In the genomic region with DNA sequence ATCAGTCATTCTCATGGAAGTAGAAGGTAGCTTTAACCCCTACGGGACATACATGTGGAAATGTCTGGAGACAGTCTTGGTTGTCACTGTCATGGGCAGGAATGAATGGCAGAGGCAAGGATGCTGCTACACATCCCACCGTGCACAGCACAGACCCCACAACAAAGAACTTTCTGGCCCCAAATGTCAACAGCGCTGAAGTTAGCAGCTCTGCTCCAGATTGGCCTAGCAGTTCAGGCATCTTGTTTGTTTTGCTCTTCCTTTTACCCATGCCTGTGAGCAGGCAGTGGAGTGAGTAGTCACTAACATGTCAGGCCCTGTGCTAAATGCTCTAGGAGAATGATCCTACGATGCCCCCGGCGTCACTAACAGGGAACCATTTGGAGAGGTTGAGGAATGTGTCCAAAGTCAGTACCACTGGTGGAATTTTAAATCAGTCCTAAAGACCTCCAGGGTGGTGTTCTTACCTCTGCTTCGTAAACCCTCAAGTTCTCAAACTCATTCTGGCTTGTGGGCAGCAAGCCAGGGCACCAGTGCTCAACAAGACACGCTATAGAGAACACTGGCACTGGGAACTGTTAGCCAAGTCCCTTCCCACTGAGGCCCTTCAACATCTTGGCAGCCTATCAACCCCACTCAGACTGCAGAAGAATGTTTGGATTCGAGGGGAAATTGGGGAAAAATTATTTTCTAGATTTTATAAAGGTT, we compare ENCODE assay signal across 11 cellular contexts.
DNase-seq lines count a peak whose midpoint lies in the region; ATAC-seq, FAIRE-seq and TF ChIP-seq lines count a peak whose summit lies in the region.
"Had no signal": no experiment of that assay in that cellular context is flagged by ENCODE, and none has a peak within 500 bp of the region (broad histone marks: within the 10 kb centered on the region; RNA-seq: fewer than 3 reads in every experiment).

No MANE protein-coding gene starts in this region.

- no peak overlapping the region for H3K18ac ChIP-seq in IMR-90 (ENCODE audit: low read depth, low read length)

- no peak overlapping the region for H2AK9ac ChIP-seq in IMR-90 (replicated peaks; ENCODE audit: low read depth, low read length, poor library complexity)

- no peaks in the 10 kb centered on the region for H3K27me3 ChIP-seq in CD4-positive, CD25-positive, alpha-beta regulatory T cell (ENCODE audit: control insufficient read depth, insufficient read depth, low read length)
- H3K27me3 ChIP-seq in IMR-90 (ENCODE audit: control insufficient read depth, insufficient read depth, low read length), result no peaks in the 10 kb centered on the region
- H3K27me3 ChIP-seq in astrocyte (ENCODE audit: insufficient read depth, low read length), result no peaks in the 10 kb centered on the region

- H3K79me1 ChIP-seq in IMR-90 (ENCODE audit: low read depth in 1 of 2, low read length in 2 of 2), result peaks cover 15 to 46% of the 10 kb centered on the region in 2 experiments

- peak overlapping the region; percentile 85 for H3K14ac ChIP-seq in IMR-90 (replicated peaks; ENCODE audit: low read depth, low read length)

- H2AFZ ChIP-seq in IMR-90 (replicated peaks; ENCODE audit: low read length, poor library complexity) (peak overlapping the region; percentile 44), astrocyte (ENCODE audit: low read depth, low read length) (no peak overlapping the region)

- intact Hi-C loops in IMR-90 (cut with micrococcal nuclease), result no loop called here

- H3K4me2 ChIP-seq in IMR-90 (ENCODE audit: low read depth, low read length) (no peak overlapping the region), astrocyte (ENCODE audit: low read length) (no peak overlapping the region)

- FAIRE-seq in astrocyte (lab: Jason Lieb, UNC), result no peak
- FAIRE-seq: frontal cortex had no signal

- peak overlapping the region; percentile 83; the same call in 1 of the 2 replicates for H2AK5ac ChIP-seq in IMR-90 (ENCODE audit: low read depth, low read length)

- in situ Hi-C loops in IMR-90 (cut with MboI; ENCODE audit: low sequenced_read_pairs), result no loop called here

- H3K4ac ChIP-seq in IMR-90 (ENCODE audit: low read depth, low read length), result peak overlapping the region; percentile 56

- POLR2A ChIA-PET in IMR-90 (lab: Charles Lee; ENCODE audit: unreplicated experiment), result no interaction called here

- H3K27ac ChIP-seq in CD4-positive, CD25-positive, alpha-beta regulatory T cell (ENCODE audit: insufficient read depth, low read length, poor library complexity, severe bottlenecking), result peak overlapping the region; percentile 92
- H3K27ac ChIP-seq in IMR-90 (ENCODE audit: insufficient read depth, low read length) (no peak overlapping the region), astrocyte (ENCODE audit: low read depth, low read length) (no peak overlapping the region)
- H3K27ac ChIP-seq: psoas muscle had no signal

- DNase-seq in CD4-positive, CD25-positive, alpha-beta regulatory T cell, result no peak
- no peak for DNase-seq in IMR-90
- DNase-seq in astrocyte (ENCODE audit: low read depth), result peak; percentile 47
- no peak for DNase-seq in naive B cell
- no peak for DNase-seq in activated effector memory CD4-positive, alpha-beta T cell treated with anti-CD3 and anti-CD28 coated beads, Interleukin-2, amount 50 U/mL, for 16 hours
- no peak for DNase-seq in central memory CD4-positive, alpha-beta T cell
- DNase-seq: NCI-H1092 treated with DMSO at 0.1 percent for 48 hours, psoas muscle had no signal

- peaks cover 23% of the 10 kb centered on the region for H3K9me1 ChIP-seq in IMR-90 (ENCODE audit: insufficient read depth, low read length)

- peak overlapping the region; percentile 44 for H2BK120ac ChIP-seq in IMR-90 (ENCODE audit: low read depth, low read length)

- H3K36me3 ChIP-seq in CD4-positive, CD25-positive, alpha-beta regulatory T cell (ENCODE audit: control insufficient read depth, insufficient read depth, low read length), result peaks cover 10% of the 10 kb centered on the region
- no peaks in the 10 kb centered on the region for H3K36me3 ChIP-seq in IMR-90 (ENCODE audit: control insufficient read depth, insufficient read depth, low read length)
- no peaks in the 10 kb centered on the region for H3K36me3 ChIP-seq in astrocyte (ENCODE audit: insufficient read depth, low read length)

- peak overlapping the region; percentile 63 for H3K23ac ChIP-seq in IMR-90 (ENCODE audit: low read depth, low read length)

- peaks cover 92% of the 10 kb centered on the region for H3K79me2 ChIP-seq in astrocyte (ENCODE audit: insufficient read depth, low read length)

- no peak overlapping the region for H3K56ac ChIP-seq in IMR-90 (ENCODE audit: extremely low read depth, insufficient read depth, low read length)

- no peak overlapping the region; the same call in 1 of the 2 replicates for H4K5ac ChIP-seq in IMR-90 (ENCODE audit: low read depth, low read length)

- H2BK15ac ChIP-seq in IMR-90 (ENCODE audit: low read depth, low read length), result peak overlapping the region; percentile 68; the same call in 1 of the 3 replicates

- peak overlapping the region; percentile 5; the same call in 1 of the 2 replicates for H4K91ac ChIP-seq in IMR-90 (ENCODE audit: insufficient read depth, low read depth, low read length)

- no peak overlapping the region for H3K9ac ChIP-seq in IMR-90 (ENCODE audit: low read depth, low read length)
- no peak overlapping the region for H3K9ac ChIP-seq in astrocyte (ENCODE audit: low read length)

- H3K27me3 Mint-ChIP-seq in CD4-positive, CD25-positive, alpha-beta regulatory T cell, result peaks cover 9% of the 10 kb centered on the region
- H3K27me3 Mint-ChIP-seq in astrocyte (ENCODE audit: low read depth, unreplicated experiment), result no peaks in the 10 kb centered on the region
- no peaks in the 10 kb centered on the region for H3K27me3 Mint-ChIP-seq in naive B cell

- no peak overlapping the region for H2BK5ac ChIP-seq in IMR-90 (ENCODE audit: low read depth, low read length, poor library complexity, severe bottlenecking)

- peak overlapping the region; percentile 27 to 83 (median 74) for H3K4me3 Mint-ChIP-seq in CD4-positive, CD25-positive, alpha-beta regulatory T cell
- H3K4me3 Mint-ChIP-seq in astrocyte (ENCODE audit: unreplicated experiment) (no peak overlapping the region), naive B cell (peak overlapping the region; percentile 22 to 93 (median 82))

- H4K8ac ChIP-seq in IMR-90 (ENCODE audit: low read depth in 2 of 2, low read length in 2 of 2), result peak overlapping the region in 1 of 2 experiments; percentile 15; a peak in 2 of 4 replicates

- no peaks in the 10 kb centered on the region for H4K20me1 ChIP-seq in IMR-90 (ENCODE audit: insufficient read depth, low read length)
- H4K20me1 ChIP-seq in astrocyte (ENCODE audit: insufficient read depth, low read length), result peaks cover 49% of the 10 kb centered on the region

- no TSS peak for BruUV-seq in IMR-90 (replicated peaks; lab: Mats Ljungman, UMichigan)

- TF ChIP-seq CTCF in IMR-90 (conservative IDR thresholded peaks at IDR 0.05; ENCODE audit: low read depth, low read length) (no peak), astrocyte (IDR thresholded peaks at IDR 0.05; ENCODE audit: insufficient read depth, low read depth, low read length) (no peak)

- H3K4me1 Mint-ChIP-seq in CD4-positive, CD25-positive, alpha-beta regulatory T cell, result peaks cover 29 to 98% (median 82%) of the 10 kb centered on the region in 4 donors
- peaks cover 29% of the 10 kb centered on the region for H3K4me1 Mint-ChIP-seq in astrocyte (ENCODE audit: low read depth, unreplicated experiment)
- H3K4me1 Mint-ChIP-seq in naive B cell, result peaks cover 67 to 96% (median 91%) of the 10 kb centered on the region in 3 donors

- peak overlapping the region; percentile 53; the same call in 1 of the 2 replicates for H2BK20ac ChIP-seq in IMR-90 (ENCODE audit: low read depth, low read length)

- H3K36me3 Mint-ChIP-seq in CD4-positive, CD25-positive, alpha-beta regulatory T cell, result peaks cover 29% of the 10 kb centered on the region
- peaks cover 12% of the 10 kb centered on the region for H3K36me3 Mint-ChIP-seq in astrocyte (ENCODE audit: low read depth, unreplicated experiment)
- H3K36me3 Mint-ChIP-seq in naive B cell, result no peaks in the 10 kb centered on the region

- no peak for TF ChIP-seq POLR2A in IMR-90 (IDR thresholded peaks at IDR 0.05; ENCODE audit: low read depth, low read length)

- H3K27ac Mint-ChIP-seq in CD4-positive, CD25-positive, alpha-beta regulatory T cell, result peak overlapping the region; percentile 96 to 100 (median 97)
- H3K27ac Mint-ChIP-seq in astrocyte (ENCODE audit: unreplicated experiment) (no peak overlapping the region), naive B cell (peak overlapping the region; percentile 97 to 99 (median 99))

- H3K4me1 ChIP-seq in CD4-positive, CD25-positive, alpha-beta regulatory T cell (ENCODE audit: control insufficient read depth, insufficient read depth, low read length, poor library complexity, severe bottlenecking), result peaks cover 97% of the 10 kb centered on the region
- H3K4me1 ChIP-seq in IMR-90 (ENCODE audit: control insufficient read depth, insufficient read depth, low read length), result peaks cover 21% of the 10 kb centered on the region
- peaks cover 13% of the 10 kb centered on the region for H3K4me1 ChIP-seq in astrocyte (ENCODE audit: insufficient read depth, low read length)
- H3K4me1 ChIP-seq: psoas muscle had no signal

- CTCF ChIA-PET in IMR-90 (lab: Yijun Ruan, JAX), result interaction anchor here (0.6 kb wide), 1 partner anchor 147 kb away, joined by 4 read pairs; no protein-coding TSS in a partner anchor

- peaks cover 0 to 2% (median 0%) of the 10 kb centered on the region in 7 donors for H3K9me3 Mint-ChIP-seq in CD4-positive, CD25-positive, alpha-beta regulatory T cell
- H3K9me3 Mint-ChIP-seq in astrocyte (ENCODE audit: unreplicated experiment) (peaks cover under 1% of the 10 kb centered on the region), naive B cell (no peaks in the 10 kb centered on the region)

- dilution Hi-C loops in IMR-90 (cut with HindIII; ENCODE audit: low sequenced_read_pairs, unreplicated experiment), result no loop called here

- no peaks in the 10 kb centered on the region for H3K9me3 ChIP-seq in CD4-positive, CD25-positive, alpha-beta regulatory T cell (ENCODE audit: control insufficient read depth in 2 of 2, low read length in 2 of 2)
- H3K9me3 ChIP-seq in IMR-90 (ENCODE audit: control insufficient read depth, insufficient read depth, low read length) (no peaks in the 10 kb centered on the region), astrocyte (ENCODE audit: insufficient read depth, low read depth, low read length) (no peaks in the 10 kb centered on the region)
- H3K9me3 ChIP-seq: psoas muscle had no signal

- H3K4me3 ChIP-seq in CD4-positive, CD25-positive, alpha-beta regulatory T cell (ENCODE audit: low read depth, low read length), result peak overlapping the region; percentile 37
- no peak overlapping the region for H3K4me3 ChIP-seq in IMR-90 (ENCODE audit: insufficient read depth, low read depth, low read length)
- no peak overlapping the region for H3K4me3 ChIP-seq in astrocyte (ENCODE audit: insufficient read depth, low read depth, low read length)
- H3K4me3 ChIP-seq: psoas muscle had no signal

- ATAC-seq in CD4-positive, CD25-positive, alpha-beta regulatory T cell (ENCODE audit: low read depth in 2 of 2), result no peak
- no peak for ATAC-seq in IMR-90 (ENCODE audit: low read depth)
- ATAC-seq in naive B cell (ENCODE audit: low read depth in 2 of 2), result no peak
- ATAC-seq in GM21423 (IDR thresholded peaks at IDR 0.05; ENCODE audit: unreplicated experiment), result no peak
- ATAC-seq in GM19397 (IDR thresholded peaks at IDR 0.05; ENCODE audit: unreplicated experiment), result no peak
- ATAC-seq: psoas muscle had no signal

- TF ChIP-seq RAD21 in IMR-90 (IDR thresholded peaks at IDR 0.05; ENCODE audit: low read length), result no peak

- WGBS in IMR-90 (ENCODE audit: extremely low coverage in 2 of 2, insufficient read length in 1 of 2), 2 experiments, result 72% methylated on average over 2 of the region's 9 CpGs; no CpG with 5 or more reads in 1 of the 2 experiments
